ENCODE assay signal across 15 cellular contexts in the genomic region with DNA sequence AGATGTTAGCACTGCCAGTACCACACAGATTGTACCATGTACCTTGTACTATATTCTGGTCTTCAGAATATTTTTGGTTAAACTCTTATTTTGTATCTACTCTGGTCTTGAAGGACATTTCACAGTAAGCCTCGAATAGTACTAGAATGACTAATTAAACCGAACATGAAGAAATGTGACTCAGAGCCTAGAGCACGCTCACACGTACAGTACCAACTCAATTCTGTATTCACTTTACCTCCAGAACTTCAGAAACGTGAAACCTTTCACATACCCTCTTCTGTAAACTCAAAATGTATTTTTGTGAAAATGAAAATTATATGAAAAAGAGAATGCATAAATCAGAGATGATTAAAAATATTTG.
DNase-seq lines count a peak whose midpoint lies in the region; ATAC-seq, FAIRE-seq and TF ChIP-seq lines count a peak whose summit lies in the region.
"Had no signal": no experiment of that assay in that cellular context is flagged by ENCODE, and none has a peak within 500 bp of the region (broad histone marks: within the 10 kb centered on the region; RNA-seq: fewer than 3 reads in every experiment).

No MANE protein-coding gene starts in this region.

- no peaks in the 10 kb centered on the region for H3K27me3 ChIP-seq in pancreas
- H3K27me3 ChIP-seq: Peyer's patch had no signal

- FAIRE-seq in pancreas (lab: Jason Lieb, UNC) = peak; percentile 23
- FAIRE-seq: islet of Langerhans had no signal

- H3K27me3 Mint-ChIP-seq in chondrocyte (ENCODE audit: low read depth) = no peaks in the 10 kb centered on the region

- peaks cover 11% of the 10 kb centered on the region for H3K4me1 Mint-ChIP-seq in chondrocyte (ENCODE audit: low read depth)

- WGBS in pancreas, 2 donors = 82 to 85% methylated on average over 5 of the region's 5 CpGs

- peak overlapping the region; percentile 45 for H3K27ac Mint-ChIP-seq in chondrocyte (ENCODE audit: unreplicated experiment)
- H3K27ac Mint-ChIP-seq: WTC11 had no signal

- peak; percentile 85 for DNase-seq in ELR (ENCODE audit: low read depth)
- peak; percentile 41 for DNase-seq in NCI-H774 (lab: John Stamatoyannopoulos, UW)
- no peak for DNase-seq in chondrocyte (ENCODE audit: low spot score)
- DNase-seq in pancreas = no peak
- DNase-seq in Ammon's horn (ENCODE audit: low spot score) = no peak
- DNase-seq in retina = no peak
- DNase-seq in NCI-H526 (lab: John Stamatoyannopoulos, UW) = no peak
- DNase-seq: DMS153; NCI-H2081; Peyer's patch; stimulated activated CD4-positive, alpha-beta T cell treated with anti-CD3 and anti-CD28 coated beads, Interleukin-2, amount 100 ng/mL, for 48 hours had no signal

- ATAC-seq in pancreas = no peak
- ATAC-seq in HG03135 (IDR thresholded peaks at IDR 0.05; ENCODE audit: unreplicated experiment) = no peak
- ATAC-seq: WTC11 had no signal

- H3K9me3 Mint-ChIP-seq in chondrocyte (ENCODE audit: low read depth) = no peaks in the 10 kb centered on the region
- H3K9me3 Mint-ChIP-seq: WTC11 had no signal

- intact Hi-C loops in pancreas (cut with DNase I) = no loop called here

- H3K27ac ChIP-seq in pancreas = no peak overlapping the region
- H3K27ac ChIP-seq: Peyer's patch, thoracic aorta had no signal

- no peaks in the 10 kb centered on the region for H3K36me3 ChIP-seq in pancreas
- H3K36me3 ChIP-seq: Peyer's patch, thoracic aorta had no signal

- no peak overlapping the region for H3K4me3 ChIP-seq in pancreas
- H3K4me3 ChIP-seq: Peyer's patch, thoracic aorta had no signal

- no peaks in the 10 kb centered on the region for H3K9me3 ChIP-seq in pancreas
- H3K9me3 ChIP-seq: Peyer's patch, thoracic aorta had no signal

- no peaks in the 10 kb centered on the region for H3K4me1 ChIP-seq in pancreas
- H3K4me1 ChIP-seq: Peyer's patch had no signal

- no peak overlapping the region for H3K4me3 Mint-ChIP-seq in chondrocyte (ENCODE audit: unreplicated experiment)
- H3K4me3 Mint-ChIP-seq: WTC11 had no signal

- no peak for TF ChIP-seq CTCF in chondrocyte (IDR thresholded peaks at IDR 0.05)
- no peak for TF ChIP-seq CTCF in pancreas (IDR thresholded peaks at IDR 0.05)

- no peaks in the 10 kb centered on the region for H3K36me3 Mint-ChIP-seq in chondrocyte (ENCODE audit: low read depth)
- H3K36me3 Mint-ChIP-seq: WTC11 had no signal

Comparison
In these comparisons a context has a peak if more than half of its experiments do, and no peak if none do; other contexts are left out.
1. DNase-seq: peak in ELR (single experiment) and NCI-H774 (single experiment); none in chondrocyte (single experiment), pancreas (0 of 6), Ammon's horn (single experiment), retina (single experiment) and NCI-H526 (0 of 2).